Comparison of ENCODE assay signal across 21 cellular contexts in genomic region chr1:11629626-11630025, GRCh38.
"Had no signal": no experiment of that assay in that cellular context is flagged by ENCODE, and none has a peak within 500 bp of the region (broad histone marks: within the 10 kb centered on the region; RNA-seq: fewer than 3 reads in every experiment).

No MANE protein-coding gene starts in this region.

- H3K4me3 ChIP-seq: breast epithelium, colonic mucosa, esophagus muscularis mucosa, gastroesophageal sphincter, heart left ventricle, ovary, prostate gland, upper lobe of left lung had no signal

- H3K9me3 ChIP-seq: breast epithelium, colonic mucosa, esophagus muscularis mucosa, heart left ventricle, ovary, prostate gland, upper lobe of left lung had no signal

- DNase-seq: activated B cell treated with CpG ODN at 0.5 μM for 24 hours; activated CD4-positive, alpha-beta memory T cell treated with anti-CD3 and anti-CD28 coated beads for 36 hours; activated CD4-positive, alpha-beta T cell treated with anti-CD3 and anti-CD28 coated beads for 4 hours; activated naive CD4-positive, alpha-beta T cell treated with Interleukin-2 at 50 U/mL for 16 hours; activated naive CD8-positive, alpha-beta T cell treated with anti-CD3 and anti-CD28 coated beads, Interleukin-2, amount 10 ng/mL, durations not matched to agents 7 days and 5 days; activated T-cell treated with anti-CD3 and anti-CD28 coated beads, Interleukin-2, amount 50 U/mL, for 48 hours; amniotic stem cell; colonic mucosa; heart left ventricle; left ventricle myocardium superior; mammary epithelial cell; naive thymus-derived CD8-positive, alpha-beta T cell; ovary; stimulated activated CD4-positive, alpha-beta T cell treated with anti-CD3 and anti-CD28 coated beads, Interleukin-4, amount 100 ng/mL, for 24 hours; stimulated activated naive CD8-positive, alpha-beta T cell treated with anti-CD3 and anti-CD28 coated beads, Interleukin-15, Interleukin-2, amounts not matched to agents 100 U/mL and 50 U/mL, for 24 hours; T1000; upper lobe of left lung had no signal

- H3K36me3 ChIP-seq: breast epithelium, colonic mucosa, esophagus muscularis mucosa, gastroesophageal sphincter, heart left ventricle, ovary, prostate gland, upper lobe of left lung had no signal

- ATAC-seq: gastroesophageal sphincter; heart left ventricle; left ventricle myocardium superior; naive thymus-derived CD8-positive, alpha-beta T cell; stimulated activated naive CD8-positive, alpha-beta T cell treated with anti-CD3 and anti-CD28 coated beads, Interleukin-15, Interleukin-2, amounts not matched to agents 100 U/mL and 50 U/mL, for 24 hours had no signal

- H3K27me3 ChIP-seq: colonic mucosa, ovary, upper lobe of left lung had no signal

- H3K27ac ChIP-seq: breast epithelium, colonic mucosa, esophagus muscularis mucosa, gastroesophageal sphincter, heart left ventricle, ovary, prostate gland, upper lobe of left lung had no signal

- H3K4me1 ChIP-seq: breast epithelium, colonic mucosa, esophagus muscularis mucosa, gastroesophageal sphincter, heart left ventricle, prostate gland, upper lobe of left lung had no signal
